In genomic region chr14:72638021-72638420, GRCh38 we compare ENCODE assay signal across 16 cellular contexts.
DNase-seq lines count a peak whose midpoint lies in the region; ATAC-seq, FAIRE-seq and TF ChIP-seq lines count a peak whose summit lies in the region.
"Had no signal": no experiment of that assay in that cellular context is flagged by ENCODE, and none has a peak within 500 bp of the region (broad histone marks: within the 10 kb centered on the region; RNA-seq: fewer than 3 reads in every experiment).

No MANE protein-coding gene starts in this region.

- DNase-seq in AG04450 (ENCODE audit: low read depth, low spot score) (peak; percentile 81), HS-5 (ENCODE audit: low read depth) (peak; percentile 95), astrocyte (ENCODE audit: low read depth) (peak; percentile 85), keratinocyte (ENCODE audit: low read depth, low spot score) (peak; percentile 53), HuH-7.5 (ENCODE audit: low spot score) (no peak), colonic mucosa (no peak)
- DNase-seq: activated CD4-positive, alpha-beta T cell treated with anti-CD3 and anti-CD28 coated beads, Interleukin-2, amount 50 U/mL, for 1 hour; activated gamma-delta T cell treated with Interleukin-2 at 50 U/mL for 16 hours; CD8-positive, alpha-beta T cell; midbrain; NCI-H1092; NCI-H524 treated with DMSO at 0.1 percent for 48 hours had no signal

- FAIRE-seq in astrocyte (lab: Jason Lieb, UNC) = peak; percentile 95
- peak; percentile 88 for FAIRE-seq in keratinocyte (lab: Jason Lieb, UNC)

- no peaks in the 10 kb centered on the region for H3K79me2 ChIP-seq in astrocyte (ENCODE audit: insufficient read depth, low read length)
- no peaks in the 10 kb centered on the region for H3K79me2 ChIP-seq in keratinocyte (ENCODE audit: control insufficient read depth, insufficient read depth, low read length)

- peaks cover 21% of the 10 kb centered on the region for H3K9me3 Mint-ChIP-seq in astrocyte (ENCODE audit: unreplicated experiment)

- H3K27ac ChIP-seq in AG04450 (ENCODE audit: low read depth, low read length) (peak overlapping the region; percentile 84), astrocyte (ENCODE audit: low read depth, low read length) (peak overlapping the region; percentile 2), keratinocyte (ENCODE audit: control insufficient read depth, insufficient read depth, low read length) (no peak overlapping the region), colonic mucosa (no peak overlapping the region)
- H3K27ac ChIP-seq: prostate gland, thoracic aorta had no signal

- H2AFZ ChIP-seq in astrocyte (ENCODE audit: low read depth, low read length) (no peak overlapping the region), keratinocyte (ENCODE audit: control insufficient read depth, low read length) (no peak overlapping the region)

- no peak overlapping the region for H3K4me3 ChIP-seq in AG04450 (ENCODE audit: low read depth, low read length)
- H3K4me3 ChIP-seq in astrocyte (ENCODE audit: insufficient read depth, low read depth, low read length) = no peak overlapping the region
- no peak overlapping the region for H3K4me3 ChIP-seq in keratinocyte (ENCODE audit: control insufficient read depth in 2 of 3, extremely low read depth in 1 of 3, insufficient read depth in 2 of 3, low read depth in 1 of 3, low read length in 3 of 3)
- no peak overlapping the region for H3K4me3 ChIP-seq in colonic mucosa
- H3K4me3 ChIP-seq: prostate gland, thoracic aorta had no signal

- CTCF ChIA-PET in AG04450 (lab: Charles Lee) = no interaction called here

- H3K27me3 Mint-ChIP-seq in astrocyte (ENCODE audit: low read depth, unreplicated experiment) = no peaks in the 10 kb centered on the region

- H3K36me3 ChIP-seq in astrocyte (ENCODE audit: insufficient read depth, low read length) = no peaks in the 10 kb centered on the region
- no peaks in the 10 kb centered on the region for H3K36me3 ChIP-seq in keratinocyte (ENCODE audit: control insufficient read depth in 2 of 2, extremely low read depth in 1 of 2, insufficient read depth in 2 of 2, low read length in 2 of 2)
- no peaks in the 10 kb centered on the region for H3K36me3 ChIP-seq in colonic mucosa
- H3K36me3 ChIP-seq: prostate gland, thoracic aorta had no signal

- no peaks in the 10 kb centered on the region for H3K9me1 ChIP-seq in keratinocyte (ENCODE audit: control insufficient read depth, extremely low read depth, insufficient read depth, low read length)

- no peak overlapping the region for H3K4me3 Mint-ChIP-seq in astrocyte (ENCODE audit: unreplicated experiment)
- H3K4me3 Mint-ChIP-seq: CD8-positive, alpha-beta T cell had no signal

- H3K27ac Mint-ChIP-seq in astrocyte (ENCODE audit: unreplicated experiment) = no peak overlapping the region
- H3K27ac Mint-ChIP-seq: CD8-positive, alpha-beta T cell had no signal

- H3K4me2 ChIP-seq in astrocyte (ENCODE audit: low read length) (peak overlapping the region; percentile 3), keratinocyte (ENCODE audit: control insufficient read depth, extremely low read depth, insufficient read depth, low read depth, low read length) (peak overlapping the region; percentile 7)

- dilution Hi-C loops in keratinocyte (cut with MboI; ENCODE audit: extremely low pct_ligation_motif_present, low sequenced_read_pairs) = no loop called here

- H3K4me1 ChIP-seq in astrocyte (ENCODE audit: insufficient read depth, low read length) = peaks cover 22% of the 10 kb centered on the region
- peaks cover 50% of the 10 kb centered on the region for H3K4me1 ChIP-seq in keratinocyte (ENCODE audit: control insufficient read depth, extremely low read depth, insufficient read depth, low read length)
- H3K4me1 ChIP-seq in colonic mucosa = no peaks in the 10 kb centered on the region
- H3K4me1 ChIP-seq: prostate gland had no signal

- no peak for ATAC-seq in HG02798 (IDR thresholded peaks at IDR 0.05; ENCODE audit: poor library complexity, unreplicated experiment)
- ATAC-seq in HG03139 (IDR thresholded peaks at IDR 0.05; ENCODE audit: unreplicated experiment) = no peak
- ATAC-seq: CD8-positive, alpha-beta T cell had no signal

- TF ChIP-seq CTCF in AG04450 (IDR thresholded peaks at IDR 0.05; ENCODE audit: low read depth, low read length) (no peak), astrocyte (IDR thresholded peaks at IDR 0.05; ENCODE audit: insufficient read depth, low read depth, low read length) (no peak), keratinocyte (optimal IDR thresholded peaks at IDR 0.05 in 1 of 3, IDR thresholded peaks at IDR 0.05 in 1 of 3, conservative IDR thresholded peaks at IDR 0.05 in 1 of 3; ENCODE audit: extremely low read depth in 1 of 3, insufficient read depth in 2 of 3, low read length in 3 of 3) (no peak), colonic mucosa (IDR thresholded peaks at IDR 0.05) (no peak)

- POLR2A ChIA-PET in AG04450 (lab: Yijun Ruan, JAX) = interaction anchor here (0.6 to 1.2 kb wide), 6 partner anchors 30 to 1177 kb away, joined by 3 to 7 read pairs (median 4); partner anchors contain the start of gene DPF3

- H3K9ac ChIP-seq in astrocyte (ENCODE audit: low read length) = no peak overlapping the region
- no peak overlapping the region for H3K9ac ChIP-seq in keratinocyte (ENCODE audit: control insufficient read depth, extremely low read depth, insufficient read depth, low read length)
- H3K9ac ChIP-seq in colonic mucosa (ENCODE audit: low read depth in 2 of 2, low read length in 2 of 2) = no peak overlapping the region

- intact Hi-C loops in colonic mucosa (cut with DNase I) = no loop called here

- H3K36me3 Mint-ChIP-seq in astrocyte (ENCODE audit: low read depth, unreplicated experiment) = peaks cover 9% of the 10 kb centered on the region
- H3K36me3 Mint-ChIP-seq: CD8-positive, alpha-beta T cell had no signal

- no peaks in the 10 kb centered on the region for H4K20me1 ChIP-seq in astrocyte (ENCODE audit: insufficient read depth, low read length)
- H4K20me1 ChIP-seq in keratinocyte (ENCODE audit: control insufficient read depth, extremely low read depth, insufficient read depth, low read length) = no peaks in the 10 kb centered on the region

- H3K4me1 Mint-ChIP-seq in astrocyte (ENCODE audit: low read depth, unreplicated experiment) = peaks cover 15% of the 10 kb centered on the region

- H3K27me3 ChIP-seq in AG04450 (ENCODE audit: control insufficient read depth, insufficient read depth, low read length) (no peaks in the 10 kb centered on the region), astrocyte (ENCODE audit: insufficient read depth, low read length) (no peaks in the 10 kb centered on the region), keratinocyte (ENCODE audit: control insufficient read depth, extremely low read depth, insufficient read depth, low read length) (no peaks in the 10 kb centered on the region), colonic mucosa (no peaks in the 10 kb centered on the region)

- peaks cover 15% of the 10 kb centered on the region for H3K9me3 ChIP-seq in AG04450 (ENCODE audit: control insufficient read depth, insufficient read depth, low read length)
- peaks cover 10% of the 10 kb centered on the region for H3K9me3 ChIP-seq in astrocyte (ENCODE audit: insufficient read depth, low read depth, low read length)
- H3K9me3 ChIP-seq in keratinocyte (ENCODE audit: control insufficient read depth, low read depth, low read length) = peaks cover 7% of the 10 kb centered on the region
- no peaks in the 10 kb centered on the region for H3K9me3 ChIP-seq in colonic mucosa
- H3K9me3 ChIP-seq: prostate gland had no signal

Comparison
In these comparisons a context has a peak if more than half of its experiments do, and no peak if none do; other contexts are left out.
1. DNase-seq: peak in AG04450 (single experiment), HS-5 (single experiment), astrocyte (single experiment) and keratinocyte (single experiment); none in HuH-7.5 (single experiment) and colonic mucosa (single experiment).
2. H3K27ac ChIP-seq: peak in AG04450 (single experiment) and astrocyte (single experiment); none in keratinocyte (single experiment) and colonic mucosa (single experiment).